In genomic region chr9:93234600-93234999, GRCh38 we compare ENCODE assay signal across 19 cellular contexts. TPM values are rescaled to one million over a fixed set of nuclear protein-coding genes. Genes with fewer than 3 reads are reported as not detected.
"Had no signal": no experiment of that assay in that cellular context is flagged by ENCODE, and none has a peak within 500 bp of the region (broad histone marks: within the 10 kb centered on the region; RNA-seq: fewer than 3 reads in every experiment).

No MANE protein-coding gene starts in this region.

- H3K4me3 ChIP-seq: coronary artery, dorsolateral prefrontal cortex, heart left ventricle, ovary, suprapubic skin, thyroid gland, upper lobe of left lung, uterus had no signal

- H3K4me1 ChIP-seq: uterus had no signal

- H3K36me3 ChIP-seq: ovary, suprapubic skin, thyroid gland, upper lobe of left lung, uterus had no signal

- FAIRE-seq: islet of Langerhans had no signal

- H3K27me3 ChIP-seq: dorsolateral prefrontal cortex, ovary, suprapubic skin, thyroid gland, upper lobe of left lung, uterus had no signal

- ATAC-seq: naive thymus-derived CD4-positive, alpha-beta T cell; stimulated activated naive CD8-positive, alpha-beta T cell treated with anti-CD3 and anti-CD28 coated beads, Interleukin-15, Interleukin-2, amounts not matched to agents 100 U/mL and 50 U/mL, for 24 hours had no signal

- H3K27ac ChIP-seq: coronary artery, heart left ventricle, ovary, suprapubic skin, thyroid gland, upper lobe of left lung, uterus had no signal

- H3K9me3 ChIP-seq: heart left ventricle, ovary, suprapubic skin, thyroid gland, upper lobe of left lung, uterus had no signal

- DNase-seq: central memory CD4-positive, alpha-beta T cell; effector CD8-positive, alpha-beta T cell; foreskin melanocyte; mesendoderm; naive thymus-derived CD4-positive, alpha-beta T cell; ovary; stimulated activated CD4-positive, alpha-beta T cell treated with anti-CD3 and anti-CD28 coated beads, Interleukin-2, amount 100 ng/mL, for 24 hours; stimulated activated CD4-positive, alpha-beta T cell treated with anti-CD3 and anti-CD28 coated beads, Interleukin-4, amount 100 ng/mL, for 4 hours; stimulated activated naive CD8-positive, alpha-beta T cell treated with anti-CD3 and anti-CD28 coated beads, Interleukin-15, Interleukin-2, amounts not matched to agents 100 U/mL and 50 U/mL, for 24 hours; thyroid gland; uterus had no signal

RNA-seq across cellular contexts. Expression of gene WNK2, which starts 50.7 kb away (rescaled TPM):
- total RNA-seq: lung microvascular endothelial cell, renal cortical epithelial cell had no signal
- polyA plus RNA-seq: naive thymus-derived CD4-positive, alpha-beta T cell had no signal
